8 cellular contexts compared by ENCODE assay signal in the genomic region with DNA sequence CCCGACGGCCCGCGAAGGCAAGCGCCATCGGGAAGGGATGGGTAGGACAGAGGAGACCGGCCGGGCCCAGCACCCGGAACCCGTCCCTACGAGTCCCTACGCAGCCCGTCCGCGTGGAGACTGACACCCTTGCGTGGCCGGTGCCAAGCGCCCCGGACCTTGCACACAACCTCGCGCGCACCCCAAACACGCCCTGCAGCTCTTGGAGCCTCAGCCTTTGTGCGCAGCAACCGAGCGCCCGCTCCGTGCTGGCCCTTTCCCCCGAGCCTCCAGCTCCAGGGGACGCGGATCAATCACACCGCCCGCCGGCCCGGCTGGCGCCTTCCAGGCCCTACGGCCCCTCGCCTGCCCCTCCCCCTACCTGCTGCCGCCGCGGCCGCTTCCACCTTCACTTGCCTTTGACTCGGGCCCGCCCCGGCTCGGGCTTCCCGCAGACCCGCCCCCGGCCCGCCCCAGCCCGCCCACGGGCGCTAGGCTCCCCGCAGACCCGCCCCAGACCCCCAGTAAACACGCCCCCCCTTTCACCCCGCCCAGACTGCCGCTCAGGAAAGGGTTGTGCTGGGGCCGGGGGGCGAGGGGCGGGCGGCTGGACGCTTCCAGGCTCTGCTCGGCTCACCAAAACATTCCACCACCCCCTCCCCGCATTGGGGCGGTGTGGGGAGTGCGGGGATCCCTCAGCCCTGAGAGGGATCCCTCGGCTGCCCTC. TPM values are rescaled to one million over a fixed set of nuclear protein-coding genes. Genes with fewer than 3 reads are reported as not detected.
A peak's percentile ranks its signal among the peaks of the same experiment; 100 is the strongest.
DNase-seq lines count a peak whose midpoint lies in the region; ATAC-seq and TF ChIP-seq lines count a peak whose summit lies in the region.

A gene (minus strand): TSS at position 394 of the 706 bp plus-strand sequence. CDS start 1,746 bp downstream, outside the sequence.

- H3K4me1 ChIP-seq in BLaER1: peaks cover 30% of the 10 kb centered on the region
- peaks cover 0 to 10% of the 10 kb centered on the region in 2 experiments; a peak in 1 of 4 replicates for H3K4me1 ChIP-seq in SK-N-SH (ENCODE audit: control insufficient read depth in 1 of 2, insufficient read depth in 2 of 2, low read depth in 1 of 2, low read length in 1 of 2)
- H3K4me1 ChIP-seq in heart left ventricle: peaks cover 0 to 49% (median 30%) of the 10 kb centered on the region in 12 donors
- H3K4me1 ChIP-seq in thyroid gland: peaks cover 8 to 23% of the 10 kb centered on the region in 2 donors

- H3K27me3 ChIP-seq in BLaER1 (no peaks in the 10 kb centered on the region), SK-N-SH (ENCODE audit: insufficient read depth) (peaks cover 4% of the 10 kb centered on the region; the same call in 1 of the 2 replicates), heart left ventricle (peaks cover 0 to 7% (median 0%) of the 10 kb centered on the region in 9 donors), thyroid gland (no peaks in the 10 kb centered on the region)

- peak within 1 kb of the TSS; percentile 82 for H3K9ac ChIP-seq in BLaER1
- peak within 1 kb of the TSS; percentile 31; the same call in 1 of the 2 replicates for H3K9ac ChIP-seq in SK-N-SH

- no peaks in the 10 kb centered on the region for H3K27me3 Mint-ChIP-seq in activated naive CD8-positive, alpha-beta T cell treated with anti-CD3 and anti-CD28 coated beads for 36 hours

- H3K27ac Mint-ChIP-seq in activated naive CD8-positive, alpha-beta T cell treated with anti-CD3 and anti-CD28 coated beads for 36 hours: no peak within 1 kb of the TSS

- no peak for TF ChIP-seq EP300 in SK-N-SH (IDR thresholded peaks at IDR 0.05; ENCODE audit: borderline replicate concordance in 1 of 2, low read depth in 1 of 2, low read length in 1 of 2)

- H3K4me1 Mint-ChIP-seq in activated naive CD8-positive, alpha-beta T cell treated with anti-CD3 and anti-CD28 coated beads for 36 hours: peaks cover 6% of the 10 kb centered on the region

- no peaks in the 10 kb centered on the region for H3K9me2 ChIP-seq in SK-N-SH

- H3K4me2 ChIP-seq in BLaER1: peak within 1 kb of the TSS; percentile 94
- H3K4me2 ChIP-seq in SK-N-SH: peak within 1 kb of the TSS; percentile 89

- H3K9me3 ChIP-seq in BLaER1: no peaks in the 10 kb centered on the region
- H3K9me3 ChIP-seq in SK-N-SH: no peaks in the 10 kb centered on the region
- no peaks in the 10 kb centered on the region for H3K9me3 ChIP-seq in heart left ventricle
- no peaks in the 10 kb centered on the region for H3K9me3 ChIP-seq in thyroid gland

- POLR2A ChIA-PET in SK-N-SH (lab: Yijun Ruan, JAX): interaction anchor here (2.1 kb wide), 1 partner anchor 9 kb away, joined by 11 read pairs; no protein-coding TSS in a partner anchor

- no peaks in the 10 kb centered on the region for H3K9me3 Mint-ChIP-seq in activated naive CD8-positive, alpha-beta T cell treated with anti-CD3 and anti-CD28 coated beads for 36 hours

- H3K4me3 ChIP-seq in BLaER1 (peak within 1 kb of the TSS; percentile 78), SK-N-SH (ENCODE audit: low read depth in 2 of 2, low read length in 1 of 2) (peak within 1 kb of the TSS; percentile 56 to 68), heart left ventricle (peak within 1 kb of the TSS; percentile 66 to 98 (median 88)), thyroid gland (replicated peaks in 1 of 3) (peak within 1 kb of the TSS; percentile 19 to 94 (median 93))

- WGBS in SK-N-SH (ENCODE audit: low lambda C conversion rate): 7% methylated on average over 16 of the region's 68 CpGs
- WGBS in heart left ventricle, 4 donors: 0 to 1% (median 1%) methylated on average over 24 to 68 of the region's 68 CpGs
- 0 to 1% methylated on average over 8 to 25 of the region's 68 CpGs for WGBS in thyroid gland, 2 donors

- intact Hi-C loops in heart left ventricle (cut with DNase I) (loop anchor here in 3 of 10 donors (1.0 to 5.0 kb wide), 2 partner anchors 14 to 67 kb away; no protein-coding TSS in a partner anchor), posterior cingulate gyrus (cut with DNase I) (loop anchor here (5.0 kb wide), 1 partner anchor 47 kb away; a partner anchor contains a TSS), thyroid gland (cut with DNase I) (no loop called here)

- TF ChIP-seq POLR2A in heart left ventricle (IDR thresholded peaks at IDR 0.05) (peak in 1 of 2 donors; percentile 74), thyroid gland (IDR thresholded peaks at IDR 0.05) (peak in 1 of 2 donors; percentile 76)

- DNase-seq in SK-N-SH (peak; percentile 95), heart left ventricle (peak; percentile 88 to 93 (median 90)), posterior cingulate gyrus (peak; percentile 53 to 93 (median 68)), thyroid gland (peak; percentile 86 to 87)
- peak; percentile 64 for DNase-seq in activated naive CD8-positive, alpha-beta T cell treated with anti-CD3 and anti-CD28 coated beads for 36 hours

- peak; percentile 74 for ATAC-seq in HG02759 (IDR thresholded peaks at IDR 0.05; ENCODE audit: unreplicated experiment)
- ATAC-seq in heart left ventricle: peak; percentile 70 to 90 (median 84)
- ATAC-seq in HG02973 (IDR thresholded peaks at IDR 0.05; ENCODE audit: unreplicated experiment): no peak

- H3K27ac ChIP-seq in BLaER1: peak within 1 kb of the TSS; percentile 73
- peak within 1 kb of the TSS in 1 of 2 experiments; percentile 55; a peak in 1 of 4 replicates for H3K27ac ChIP-seq in SK-N-SH (ENCODE audit: low read depth in 2 of 2, low read length in 1 of 2)
- H3K27ac ChIP-seq in heart left ventricle: peak within 1 kb of the TSS; percentile 82 to 100 (median 98)
- peak within 1 kb of the TSS; percentile 82 to 94 (median 86) for H3K27ac ChIP-seq in thyroid gland

- 0 out of 2 replicates have a peak, but pooled peaks cover 6% of the 10 kb centered on the region for H3K36me3 ChIP-seq in BLaER1
- H3K36me3 ChIP-seq in SK-N-SH (replicated peaks in 1 of 2; ENCODE audit: control insufficient read depth in 1 of 2, insufficient read depth in 2 of 2, low read length in 1 of 2): no peaks in the 10 kb centered on the region
- H3K36me3 ChIP-seq in heart left ventricle: peaks cover 0 to 31% (median 24%) of the 10 kb centered on the region in 9 donors
- H3K36me3 ChIP-seq in thyroid gland: peaks cover 0 to 2% of the 10 kb centered on the region in 2 donors

- H4K20me1 ChIP-seq in BLaER1 (no peaks in the 10 kb centered on the region), SK-N-SH (ENCODE audit: insufficient read depth) (no peaks in the 10 kb centered on the region)

- TF ChIP-seq CTCF in SK-N-SH (IDR thresholded peaks at IDR 0.05): no peak
- TF ChIP-seq CTCF in heart left ventricle (IDR thresholded peaks at IDR 0.05): no peak
- TF ChIP-seq CTCF in thyroid gland (IDR thresholded peaks at IDR 0.05): peak in 1 of 6 experiments; percentile 2

- H3K79me2 ChIP-seq in SK-N-SH (ENCODE audit: insufficient read depth): no peaks in the 10 kb centered on the region

- TF ChIP-seq RAD21 in SK-N-SH (IDR thresholded peaks at IDR 0.05; ENCODE audit: low read length): no peak

- peak within 1 kb of the TSS; percentile 91 for H2AFZ ChIP-seq in SK-N-SH (ENCODE audit: low read depth)

- H3K36me3 Mint-ChIP-seq in activated naive CD8-positive, alpha-beta T cell treated with anti-CD3 and anti-CD28 coated beads for 36 hours: no peaks in the 10 kb centered on the region

- H3K4me3 Mint-ChIP-seq in activated naive CD8-positive, alpha-beta T cell treated with anti-CD3 and anti-CD28 coated beads for 36 hours: peak within 1 kb of the TSS; percentile 77

- H3F3A ChIP-seq in SK-N-SH (replicated peaks; ENCODE audit: insufficient read depth): no peaks in the 10 kb centered on the region

- CTCF ChIA-PET in SK-N-SH (lab: Yijun Ruan, JAX): interaction anchor here (2.7 to 18.2 kb wide), 3 partner anchors 10 to 77 kb away, joined by 36 to 555 read pairs (median 248); a partner anchor contains a TSS

TF ChIP-seq in SK-N-SH, 30 proteins besides CTCF, POLR2A, EP300 and RAD21:
- TF ChIP-seq FOXM1 (IDR thresholded peaks at IDR 0.05; ENCODE audit: low read depth): no peak
- 0 out of 2 replicates have a peak, but pooled peaks have one; percentile 15 for TF ChIP-seq MXI1 (IDR thresholded peaks at IDR 0.05; ENCODE audit: low read depth, low read length)
- no peak for TF ChIP-seq GABPA (IDR thresholded peaks at IDR 0.05; ENCODE audit: low read depth)

RNA-seq across cellular contexts. Expression of the gene that starts here (rescaled TPM):
- polyA plus RNA-seq in SK-N-SH (2012; rRNA removed): 15.8 and 15.9 TPM in 2 replicates
- polyA plus RNA-seq in SK-N-SH (2012; cell fraction: cytosol; rRNA removed): 10.1 and 11.7 TPM in 2 replicates
- polyA plus RNA-seq in SK-N-SH (2012; cell fraction: nucleus; rRNA removed): 29.0 and 31.1 TPM in 2 replicates
- total RNA-seq in activated naive CD8-positive, alpha-beta T cell treated with anti-CD3 and anti-CD28 coated beads for 36 hours: 1 to 10 TPM; 4.2 to 4.9 TPM
- total RNA-seq in heart left ventricle: 100 to 1,000 TPM; 187 to 661 (median 301) TPM
- polyA plus RNA-seq in heart left ventricle: 100 to 1,000 TPM; 314 to 339 TPM
- total RNA-seq in thyroid gland: 100 to 1,000 TPM; 152 to 212 (median 183) TPM

Comparison
In these comparisons a context has a peak if more than half of its experiments do, and no peak if none do; other contexts are left out.
1. RNA of the gene that starts here (total RNA-seq): 187 to 661 TPM in heart left ventricle and 152 to 212 TPM in thyroid gland; 4.2 to 4.9 TPM in activated naive CD8-positive, alpha-beta T cell treated with anti-CD3 and anti-CD28 coated beads for 36 hours; every median in the first group is over 10 times any median in the second.
2. RNA of the gene that starts here (polyA plus RNA-seq): 314 to 339 TPM in heart left ventricle; 10.1 to 31.1 TPM in SK-N-SH; every median in the first group is over 4 times any median in the second.
3. Peak in every context shown above with its lines, with median percentiles within 50 percentile points of each other: H3K4me3 ChIP-seq and DNase-seq.